ENCODE assay signal across 1 cellular context in the genomic region with DNA sequence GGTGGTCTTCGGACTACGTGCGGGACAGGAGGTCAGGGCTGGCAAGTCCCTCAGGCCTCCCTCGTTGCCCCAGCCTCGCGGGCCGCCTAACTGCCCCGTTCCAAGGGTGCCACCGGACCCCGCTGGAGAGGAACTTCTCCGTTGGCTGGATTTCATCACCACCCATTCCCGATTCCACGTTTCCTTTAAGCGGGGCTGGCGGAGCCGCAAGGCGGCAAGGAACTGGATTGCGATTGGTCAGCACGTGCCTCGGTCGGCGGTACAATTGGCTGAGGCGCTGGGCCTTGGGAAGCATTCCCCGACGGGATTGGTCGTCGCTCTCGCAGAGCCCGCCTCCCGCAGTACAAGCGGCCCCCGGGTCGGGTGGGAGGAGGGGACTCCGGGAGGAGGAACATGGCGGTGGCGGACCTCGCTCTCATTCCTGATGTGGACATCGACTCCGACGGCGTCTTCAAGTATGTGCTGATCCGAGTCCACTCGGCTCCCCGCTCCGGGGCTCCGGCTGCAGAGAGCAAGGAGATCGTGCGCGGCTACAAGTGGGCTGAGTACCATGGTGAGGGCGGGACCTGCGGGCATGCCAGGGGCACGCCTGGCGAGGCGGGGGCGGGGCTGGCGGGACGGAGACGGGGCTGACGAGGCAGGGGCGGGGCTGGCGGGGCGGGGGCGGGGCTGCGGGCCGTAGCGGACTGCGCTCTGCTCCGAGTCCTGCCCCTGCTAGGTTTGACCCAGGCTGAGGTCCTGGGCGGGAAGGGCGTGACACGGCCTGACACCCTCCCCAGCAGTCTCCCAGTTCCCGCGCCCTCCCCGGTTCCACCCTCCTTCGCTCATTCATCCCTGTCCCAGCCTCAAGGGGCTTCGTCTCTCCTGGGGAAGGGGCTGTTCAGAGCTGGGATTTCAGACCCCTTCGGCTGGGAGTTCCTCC.
TF ChIP-seq lines count a peak whose summit lies in the region.

A gene (plus strand): TSS at position 372 of the 922 bp plus-strand sequence. CDS start 22 bp downstream, at position 394.

TF ChIP-seq in K562, 482 proteins besides CTCF, POLR2A, EP300 and RAD21 (continued from another document and continues in another):
- TF ChIP-seq KAT8 (IDR thresholded peaks at IDR 0.05; ENCODE audit: low read depth) (no peak), GTF2A2 (tag; IDR thresholded peaks at IDR 0.05) (no peak), RBM34 (IDR thresholded peaks at IDR 0.05; ENCODE audit: borderline replicate concordance, insufficient read depth, low read length) (no peak), WHSC1 (IDR thresholded peaks at IDR 0.05; ENCODE audit: low read length) (no peak), NFIC (IDR thresholded peaks at IDR 0.05) (peak; percentile 51), FUS (optimal IDR thresholded peaks at IDR 0.05; ENCODE audit: low read depth, low read length) (no peak), ATF1 (CRISPR knock-in tag; IDR thresholded peaks at IDR 0.05) (no peak), ATF1 (tag; IDR thresholded peaks at IDR 0.05) (peak; percentile 79), GATAD2B (IDR thresholded peaks at IDR 0.05; ENCODE audit: borderline replicate concordance) (no peak), POLR3G (IDR thresholded peaks at IDR 0.05; ENCODE audit: extremely low read depth, insufficient read length, insufficient replicate concordance) (no peak), MAZ (CRISPR knock-in tag; conservative IDR thresholded peaks at IDR 0.05 in 1 of 2, IDR thresholded peaks at IDR 0.05 in 1 of 2) (peak; percentile 94 to 96), PHF8 (IDR thresholded peaks at IDR 0.05; ENCODE audit: borderline replicate concordance, low read length) (peak; percentile 78; the same call in 1 of the 2 replicates), MEIS2 (IDR thresholded peaks at IDR 0.05; ENCODE audit: partially characterized antibody) (no peak), ZNF239 (CRISPR knock-in tag; IDR thresholded peaks at IDR 0.05) (no peak), MBD2 (IDR thresholded peaks at IDR 0.05; ENCODE audit: borderline replicate concordance, low read depth) (peak; percentile 100), MYBL2 (IDR thresholded peaks at IDR 0.05; ENCODE audit: low read depth) (no peak), MYBL2 (CRISPR knock-in tag; IDR thresholded peaks at IDR 0.05; ENCODE audit: borderline replicate concordance) (no peak), RCOR1 (IDR thresholded peaks at IDR 0.05; ENCODE audit: borderline replicate concordance in 1 of 2, low read depth in 2 of 2, low read length in 2 of 2) (no peak), THRAP3 (IDR thresholded peaks at IDR 0.05; ENCODE audit: borderline replicate concordance) (no peak), XRCC5 (IDR thresholded peaks at IDR 0.05; ENCODE audit: low read depth, low read length) (peak; percentile 55; the same call in 1 of the 2 replicates), CAMTA2 (CRISPR knock-in tag; conservative IDR thresholded peaks at IDR 0.05) (no peak), FOXK1 (CRISPR knock-in tag; IDR thresholded peaks at IDR 0.05; ENCODE audit: borderline replicate concordance) (no peak), MED1 (CRISPR knock-in tag; IDR thresholded peaks at IDR 0.05; ENCODE audit: borderline replicate concordance) (no peak), CREBBP (IDR thresholded peaks at IDR 0.05; ENCODE audit: low read depth, low read length) (no peak), CBFA2T2 (conservative IDR thresholded peaks at IDR 0.05) (no peak), SREBF2 (CRISPR knock-in tag; IDR thresholded peaks at IDR 0.05) (no peak), ZNF24 (IDR thresholded peaks at IDR 0.05) (no peak), ZNF436 (CRISPR knock-in tag; IDR thresholded peaks at IDR 0.05) (no peak), SPI1 (IDR thresholded peaks at IDR 0.05; ENCODE audit: borderline replicate concordance, low read depth, low read length) (peak; percentile 59; the same call in 1 of the 2 replicates), FIP1L1 (IDR thresholded peaks at IDR 0.05; ENCODE audit: low read depth, low read length, poor library complexity, severe bottlenecking) (no peak), ZNF444 (CRISPR knock-in tag; IDR thresholded peaks at IDR 0.05) (no peak)
- TF ChIP-seq, protein P1, sequence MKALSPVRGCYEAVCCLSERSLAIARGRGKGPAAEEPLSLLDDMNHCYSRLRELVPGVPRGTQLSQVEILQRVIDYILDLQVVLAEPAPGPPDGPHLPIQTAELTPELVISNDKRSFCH (CRISPR knock-in tag; IDR thresholded peaks at IDR 0.05) = no peak
- TF ChIP-seq, protein P1 (tag; IDR thresholded peaks at IDR 0.05) = no peak
- TF ChIP-seq, protein P2, sequence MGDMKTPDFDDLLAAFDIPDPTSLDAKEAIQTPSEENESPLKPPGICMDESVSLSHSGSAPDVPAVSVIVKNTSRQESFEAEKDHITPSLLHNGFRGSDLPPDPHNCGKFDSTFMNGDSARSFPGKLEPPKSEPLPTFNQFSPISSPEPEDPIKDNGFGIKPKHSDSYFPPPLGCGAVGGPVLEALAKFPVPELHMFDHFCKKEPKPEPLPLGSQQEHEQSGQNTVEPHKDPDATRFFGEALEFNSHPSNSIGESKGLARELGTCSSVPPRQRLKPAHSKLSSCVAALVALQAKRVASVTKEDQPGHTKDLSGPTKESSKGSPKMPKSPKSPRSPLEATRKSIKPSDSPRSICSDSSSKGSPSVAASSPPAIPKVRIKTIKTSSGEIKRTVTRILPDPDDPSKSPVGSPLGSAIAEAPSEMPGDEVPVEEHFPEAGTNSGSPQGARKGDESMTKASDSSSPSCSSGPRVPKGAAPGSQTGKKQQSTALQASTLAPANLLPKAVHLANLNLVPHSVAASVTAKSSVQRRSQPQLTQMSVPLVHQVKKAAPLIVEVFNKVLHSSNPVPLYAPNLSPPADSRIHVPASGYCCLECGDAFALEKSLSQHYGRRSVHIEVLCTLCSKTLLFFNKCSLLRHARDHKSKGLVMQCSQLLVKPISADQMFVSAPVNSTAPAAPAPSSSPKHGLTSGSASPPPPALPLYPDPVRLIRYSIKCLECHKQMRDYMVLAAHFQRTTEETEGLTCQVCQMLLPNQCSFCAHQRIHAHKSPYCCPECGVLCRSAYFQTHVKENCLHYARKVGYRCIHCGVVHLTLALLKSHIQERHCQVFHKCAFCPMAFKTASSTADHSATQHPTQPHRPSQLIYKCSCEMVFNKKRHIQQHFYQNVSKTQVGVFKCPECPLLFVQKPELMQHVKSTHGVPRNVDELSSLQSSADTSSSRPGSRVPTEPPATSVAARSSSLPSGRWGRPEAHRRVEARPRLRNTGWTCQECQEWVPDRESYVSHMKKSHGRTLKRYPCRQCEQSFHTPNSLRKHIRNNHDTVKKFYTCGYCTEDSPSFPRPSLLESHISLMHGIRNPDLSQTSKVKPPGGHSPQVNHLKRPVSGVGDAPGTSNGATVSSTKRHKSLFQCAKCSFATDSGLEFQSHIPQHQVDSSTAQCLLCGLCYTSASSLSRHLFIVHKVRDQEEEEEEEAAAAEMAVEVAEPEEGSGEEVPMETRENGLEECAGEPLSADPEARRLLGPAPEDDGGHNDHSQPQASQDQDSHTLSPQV (IDR thresholded peaks at IDR 0.05) = no peak
- TF ChIP-seq, protein P3, sequence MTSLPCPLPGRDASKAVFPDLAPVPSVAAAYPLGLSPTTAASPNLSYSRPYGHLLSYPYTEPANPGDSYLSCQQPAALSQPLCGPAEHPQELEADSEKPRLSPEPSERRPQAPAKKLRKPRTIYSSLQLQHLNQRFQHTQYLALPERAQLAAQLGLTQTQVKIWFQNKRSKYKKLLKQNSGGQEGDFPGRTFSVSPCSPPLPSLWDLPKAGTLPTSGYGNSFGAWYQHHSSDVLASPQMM (CRISPR knock-in tag; IDR thresholded peaks at IDR 0.05) = no peak
- TF ChIP-seq, protein P4, sequence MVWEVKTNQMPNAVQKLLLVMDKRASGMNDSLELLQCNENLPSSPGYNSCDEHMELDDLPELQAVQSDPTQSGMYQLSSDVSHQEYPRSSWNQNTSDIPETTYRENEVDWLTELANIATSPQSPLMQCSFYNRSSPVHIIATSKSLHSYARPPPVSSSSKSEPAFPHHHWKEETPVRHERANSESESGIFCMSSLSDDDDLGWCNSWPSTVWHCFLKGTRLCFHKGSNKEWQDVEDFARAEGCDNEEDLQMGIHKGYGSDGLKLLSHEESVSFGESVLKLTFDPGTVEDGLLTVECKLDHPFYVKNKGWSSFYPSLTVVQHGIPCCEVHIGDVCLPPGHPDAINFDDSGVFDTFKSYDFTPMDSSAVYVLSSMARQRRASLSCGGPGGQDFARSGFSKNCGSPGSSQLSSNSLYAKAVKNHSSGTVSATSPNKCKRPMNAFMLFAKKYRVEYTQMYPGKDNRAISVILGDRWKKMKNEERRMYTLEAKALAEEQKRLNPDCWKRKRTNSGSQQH (CRISPR knock-in tag; IDR thresholded peaks at IDR 0.05) = no peak
- TF ChIP-seq, protein P5, sequence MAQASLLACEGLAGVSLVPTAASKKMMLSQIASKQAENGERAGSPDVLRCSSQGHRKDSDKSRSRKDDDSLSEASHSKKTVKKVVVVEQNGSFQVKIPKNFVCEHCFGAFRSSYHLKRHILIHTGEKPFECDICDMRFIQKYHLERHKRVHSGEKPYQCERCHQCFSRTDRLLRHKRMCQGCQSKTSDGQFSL (CRISPR knock-in tag; IDR thresholded peaks at IDR 0.05) = 0 out of 2 replicates have a peak, but pooled peaks have one; percentile 33
- TF ChIP-seq, protein P5 (tag; IDR thresholded peaks at IDR 0.05) = no peak
- TF ChIP-seq, protein P6, sequence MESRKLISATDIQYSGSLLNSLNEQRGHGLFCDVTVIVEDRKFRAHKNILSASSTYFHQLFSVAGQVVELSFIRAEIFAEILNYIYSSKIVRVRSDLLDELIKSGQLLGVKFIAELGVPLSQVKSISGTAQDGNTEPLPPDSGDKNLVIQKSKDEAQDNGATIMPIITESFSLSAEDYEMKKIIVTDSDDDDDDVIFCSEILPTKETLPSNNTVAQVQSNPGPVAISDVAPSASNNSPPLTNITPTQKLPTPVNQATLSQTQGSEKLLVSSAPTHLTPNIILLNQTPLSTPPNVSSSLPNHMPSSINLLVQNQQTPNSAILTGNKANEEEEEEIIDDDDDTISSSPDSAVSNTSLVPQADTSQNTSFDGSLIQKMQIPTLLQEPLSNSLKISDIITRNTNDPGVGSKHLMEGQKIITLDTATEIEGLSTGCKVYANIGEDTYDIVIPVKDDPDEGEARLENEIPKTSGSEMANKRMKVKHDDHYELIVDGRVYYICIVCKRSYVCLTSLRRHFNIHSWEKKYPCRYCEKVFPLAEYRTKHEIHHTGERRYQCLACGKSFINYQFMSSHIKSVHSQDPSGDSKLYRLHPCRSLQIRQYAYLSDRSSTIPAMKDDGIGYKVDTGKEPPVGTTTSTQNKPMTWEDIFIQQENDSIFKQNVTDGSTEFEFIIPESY (CRISPR knock-in tag; IDR thresholded peaks at IDR 0.05) = no peak; the same call in 1 of the 2 replicates
- TF ChIP-seq, protein P7, sequence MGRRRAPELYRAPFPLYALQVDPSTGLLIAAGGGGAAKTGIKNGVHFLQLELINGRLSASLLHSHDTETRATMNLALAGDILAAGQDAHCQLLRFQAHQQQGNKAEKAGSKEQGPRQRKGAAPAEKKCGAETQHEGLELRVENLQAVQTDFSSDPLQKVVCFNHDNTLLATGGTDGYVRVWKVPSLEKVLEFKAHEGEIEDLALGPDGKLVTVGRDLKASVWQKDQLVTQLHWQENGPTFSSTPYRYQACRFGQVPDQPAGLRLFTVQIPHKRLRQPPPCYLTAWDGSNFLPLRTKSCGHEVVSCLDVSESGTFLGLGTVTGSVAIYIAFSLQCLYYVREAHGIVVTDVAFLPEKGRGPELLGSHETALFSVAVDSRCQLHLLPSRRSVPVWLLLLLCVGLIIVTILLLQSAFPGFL (CRISPR knock-in tag; IDR thresholded peaks at IDR 0.05) = no peak
- TF ChIP-seq, protein P8, sequence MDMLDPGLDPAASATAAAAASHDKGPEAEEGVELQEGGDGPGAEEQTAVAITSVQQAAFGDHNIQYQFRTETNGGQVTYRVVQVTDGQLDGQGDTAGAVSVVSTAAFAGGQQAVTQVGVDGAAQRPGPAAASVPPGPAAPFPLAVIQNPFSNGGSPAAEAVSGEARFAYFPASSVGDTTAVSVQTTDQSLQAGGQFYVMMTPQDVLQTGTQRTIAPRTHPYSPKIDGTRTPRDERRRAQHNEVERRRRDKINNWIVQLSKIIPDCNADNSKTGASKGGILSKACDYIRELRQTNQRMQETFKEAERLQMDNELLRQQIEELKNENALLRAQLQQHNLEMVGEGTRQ (CRISPR knock-in tag; IDR thresholded peaks at IDR 0.05) = peak; percentile 69
- TF ChIP-seq, protein P9, sequence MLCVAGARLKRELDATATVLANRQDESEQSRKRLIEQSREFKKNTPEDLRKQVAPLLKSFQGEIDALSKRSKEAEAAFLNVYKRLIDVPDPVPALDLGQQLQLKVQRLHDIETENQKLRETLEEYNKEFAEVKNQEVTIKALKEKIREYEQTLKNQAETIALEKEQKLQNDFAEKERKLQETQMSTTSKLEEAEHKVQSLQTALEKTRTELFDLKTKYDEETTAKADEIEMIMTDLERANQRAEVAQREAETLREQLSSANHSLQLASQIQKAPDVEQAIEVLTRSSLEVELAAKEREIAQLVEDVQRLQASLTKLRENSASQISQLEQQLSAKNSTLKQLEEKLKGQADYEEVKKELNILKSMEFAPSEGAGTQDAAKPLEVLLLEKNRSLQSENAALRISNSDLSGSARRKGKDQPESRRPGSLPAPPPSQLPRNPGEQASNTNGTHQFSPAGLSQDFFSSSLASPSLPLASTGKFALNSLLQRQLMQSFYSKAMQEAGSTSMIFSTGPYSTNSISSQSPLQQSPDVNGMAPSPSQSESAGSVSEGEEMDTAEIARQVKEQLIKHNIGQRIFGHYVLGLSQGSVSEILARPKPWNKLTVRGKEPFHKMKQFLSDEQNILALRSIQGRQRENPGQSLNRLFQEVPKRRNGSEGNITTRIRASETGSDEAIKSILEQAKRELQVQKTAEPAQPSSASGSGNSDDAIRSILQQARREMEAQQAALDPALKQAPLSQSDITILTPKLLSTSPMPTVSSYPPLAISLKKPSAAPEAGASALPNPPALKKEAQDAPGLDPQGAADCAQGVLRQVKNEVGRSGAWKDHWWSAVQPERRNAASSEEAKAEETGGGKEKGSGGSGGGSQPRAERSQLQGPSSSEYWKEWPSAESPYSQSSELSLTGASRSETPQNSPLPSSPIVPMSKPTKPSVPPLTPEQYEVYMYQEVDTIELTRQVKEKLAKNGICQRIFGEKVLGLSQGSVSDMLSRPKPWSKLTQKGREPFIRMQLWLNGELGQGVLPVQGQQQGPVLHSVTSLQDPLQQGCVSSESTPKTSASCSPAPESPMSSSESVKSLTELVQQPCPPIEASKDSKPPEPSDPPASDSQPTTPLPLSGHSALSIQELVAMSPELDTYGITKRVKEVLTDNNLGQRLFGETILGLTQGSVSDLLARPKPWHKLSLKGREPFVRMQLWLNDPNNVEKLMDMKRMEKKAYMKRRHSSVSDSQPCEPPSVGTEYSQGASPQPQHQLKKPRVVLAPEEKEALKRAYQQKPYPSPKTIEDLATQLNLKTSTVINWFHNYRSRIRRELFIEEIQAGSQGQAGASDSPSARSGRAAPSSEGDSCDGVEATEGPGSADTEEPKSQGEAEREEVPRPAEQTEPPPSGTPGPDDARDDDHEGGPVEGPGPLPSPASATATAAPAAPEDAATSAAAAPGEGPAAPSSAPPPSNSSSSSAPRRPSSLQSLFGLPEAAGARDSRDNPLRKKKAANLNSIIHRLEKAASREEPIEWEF (CRISPR knock-in tag; IDR thresholded peaks at IDR 0.05) = no peak
